Comparison of ENCODE assay signal across 10 cellular contexts in genomic region chr2:48529189-48529588, GRCh38. TPM values are rescaled to one million over a fixed set of nuclear protein-coding genes. Genes with fewer than 3 reads are reported as not detected.
DNase-seq lines count a peak whose midpoint lies in the region; ATAC-seq and TF ChIP-seq lines count a peak whose summit lies in the region.
"Had no signal": no experiment of that assay in that cellular context is flagged by ENCODE, and none has a peak within 500 bp of the region (broad histone marks: within the 10 kb centered on the region; RNA-seq: fewer than 3 reads in every experiment).

No MANE protein-coding gene starts in this region.

- H3K4me3 ChIP-seq in iPS-20b (ENCODE audit: low read length) (peak overlapping the region; percentile 20; the same call in 1 of the 2 replicates), thoracic aorta (peak overlapping the region; percentile 96)

- peak overlapping the region; percentile 37 for H3K4me3 Mint-ChIP-seq in T-helper 1 cell treated with Interleukin-12 subunit alpha and Interleukin-12 subunit beta and Interleukin-4 antibody, amounts not matched to agents 30 μg/mL and 1 μg/mL, for 36 hours

- no peak for TF ChIP-seq CTCF in thoracic aorta (IDR thresholded peaks at IDR 0.05)

- H3K9ac ChIP-seq in iPS-20b (ENCODE audit: low read depth, low read length): peak overlapping the region; percentile 6; the same call in 1 of the 2 replicates

- no peaks in the 10 kb centered on the region for H3K9me3 ChIP-seq in iPS-20b (ENCODE audit: insufficient read depth, low read depth, low read length)
- H3K9me3 ChIP-seq in thoracic aorta: no peaks in the 10 kb centered on the region

- H3K36me3 ChIP-seq in iPS-20b (ENCODE audit: insufficient read depth, low read depth, low read length) (no peaks in the 10 kb centered on the region), thoracic aorta (no peaks in the 10 kb centered on the region)

- peaks cover 7% of the 10 kb centered on the region for H3K4me1 Mint-ChIP-seq in T-helper 1 cell treated with Interleukin-12 subunit alpha and Interleukin-12 subunit beta and Interleukin-4 antibody, amounts not matched to agents 30 μg/mL and 1 μg/mL, for 36 hours (ENCODE audit: low read depth)

- H3K4me1 ChIP-seq in iPS-20b (ENCODE audit: insufficient read depth, low read length) (peaks cover 13% of the 10 kb centered on the region; the same call in 1 of the 2 replicates), thoracic aorta (ENCODE audit: control insufficient read depth in 1 of 2, low read depth in 2 of 2) (peaks cover 14 to 23% of the 10 kb centered on the region in 2 donors)

- no peak for ATAC-seq in thoracic aorta (ENCODE audit: insufficient number of reproducible peaks, low FRiP score, low read depth)
- no peak for ATAC-seq in HG02610 (IDR thresholded peaks at IDR 0.05; ENCODE audit: unreplicated experiment)

- H3K36me3 Mint-ChIP-seq in T-helper 1 cell treated with Interleukin-12 subunit alpha and Interleukin-12 subunit beta and Interleukin-4 antibody, amounts not matched to agents 30 μg/mL and 1 μg/mL, for 36 hours (ENCODE audit: low read depth): peaks cover 13% of the 10 kb centered on the region

- DNase-seq in T-helper 1 cell (no peak), NCI-H82 treated with DMSO at 0.1 percent for 48 hours (lab: John Stamatoyannopoulos, UW; ENCODE audit: unreplicated experiment) (peak; percentile 60), thoracic aorta (ENCODE audit: low spot score) (no peak), epidermal melanocyte (ENCODE audit: insufficient read length, low spot score) (no peak)
- DNase-seq in effector CD4-positive, alpha-beta T cell: no peak
- DNase-seq: amniotic stem cell had no signal

- H3K27me3 ChIP-seq in iPS-20b (ENCODE audit: insufficient read depth, low read length) (no peaks in the 10 kb centered on the region), thoracic aorta (replicated peaks; ENCODE audit: insufficient read depth) (no peaks in the 10 kb centered on the region)

- peaks cover 32% of the 10 kb centered on the region for H3K27me3 Mint-ChIP-seq in T-helper 1 cell treated with Interleukin-12 subunit alpha and Interleukin-12 subunit beta and Interleukin-4 antibody, amounts not matched to agents 30 μg/mL and 1 μg/mL, for 36 hours (ENCODE audit: low read depth)

- H3K27ac Mint-ChIP-seq in T-helper 1 cell treated with Interleukin-12 subunit alpha and Interleukin-12 subunit beta and Interleukin-4 antibody, amounts not matched to agents 30 μg/mL and 1 μg/mL, for 36 hours: no peak overlapping the region

- no peaks in the 10 kb centered on the region for H3K9me3 Mint-ChIP-seq in T-helper 1 cell treated with Interleukin-12 subunit alpha and Interleukin-12 subunit beta and Interleukin-4 antibody, amounts not matched to agents 30 μg/mL and 1 μg/mL, for 36 hours

- H3K27ac ChIP-seq in iPS-20b (ENCODE audit: low read length) (no peak overlapping the region), thoracic aorta (peak overlapping the region; percentile 50 to 56)
- H3K27ac ChIP-seq: C4-2B had no signal

RNA-seq across cellular contexts. Expression of gene STON1, which starts 0.8 kb away (rescaled TPM):
- total RNA-seq in thoracic aorta: 10 to 100 TPM; 39.2 to 42.4 TPM
